Comparison of ENCODE assay signal across 34 cellular contexts in the genomic region with DNA sequence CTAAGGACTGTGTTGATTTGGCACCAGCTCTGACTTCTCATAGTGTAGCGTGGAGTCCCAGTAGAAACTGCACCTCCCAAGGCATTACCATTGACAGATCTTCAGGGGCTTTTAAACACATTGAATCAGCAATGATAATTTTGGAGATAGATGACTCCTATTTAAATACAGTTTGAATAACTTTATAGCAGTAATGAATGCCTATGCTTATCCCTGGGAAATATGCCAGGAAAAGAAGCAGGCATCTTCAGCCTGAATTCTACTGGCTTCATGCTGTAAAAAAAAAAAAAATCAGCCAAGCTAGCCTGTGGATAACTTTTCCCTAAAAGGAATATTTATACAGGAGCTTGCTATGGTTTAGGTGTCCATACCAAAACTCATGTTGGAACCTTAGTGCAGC.
"Had no signal": no experiment of that assay in that cellular context is flagged by ENCODE, and none has a peak within 500 bp of the region (broad histone marks: within the 10 kb centered on the region; RNA-seq: fewer than 3 reads in every experiment).

No MANE protein-coding gene starts in this region.

- H3K27ac ChIP-seq: ascending aorta, brain microvascular endothelial cell, cardiac muscle cell, coronary artery, PC-9, RWPE1 had no signal

- ATAC-seq: activated CD4-positive, alpha-beta T cell treated with anti-CD3 and anti-CD28 coated beads for 36 hours; activated CD4-positive, CD25-positive, alpha-beta regulatory T cell treated with anti-CD3 and anti-CD28 coated beads, Interleukin-2, amount 50 U/mL, for 24 hours; activated CD8-positive, alpha-beta memory T cell treated with anti-CD3 and anti-CD28 coated beads, Interleukin-2, amount 10 ng/mL, durations not matched to agents 7 days and 5 days; activated T-cell treated with anti-CD3 and anti-CD28 coated beads, Interleukin-2, amount 50 U/mL, for 72 hours; activated T-helper 17 cell treated with anti-CD3 and anti-CD28 coated beads, Interleukin-2, amount 50 U/mL, for 72 hours; Right ventricle myocardium inferior; WTC11 had no signal

- H3K36me3 ChIP-seq: ascending aorta, brain microvascular endothelial cell, cardiac muscle cell, MG63 had no signal

- H3K4me3 ChIP-seq: ascending aorta, cardiac muscle cell, coronary artery, MG63, PC-9 had no signal

- H3K9me3 ChIP-seq: ascending aorta, MG63 had no signal

- DNase-seq: activated CD4-positive, alpha-beta memory T cell treated with anti-CD3 and anti-CD28 coated beads for 36 hours; activated CD4-positive, alpha-beta T cell treated with anti-CD3 and anti-CD28 coated beads for 36 hours; activated CD4-positive, alpha-beta T cell treated with anti-CD3 and anti-CD28 coated beads, Interleukin-2, amount 10 ng/mL, durations not matched to agents 7 days and 5 days; activated CD8-positive, alpha-beta memory T cell treated with anti-CD3 and anti-CD28 coated beads, Interleukin-2, amount 10 ng/mL, durations not matched to agents 7 days and 5 days; activated CD8-positive, alpha-beta memory T cell treated with anti-CD3 and anti-CD28 coated beads, Interleukin-2, amount 50 U/mL, for 48 hours; activated effector memory CD4-positive, alpha-beta T cell treated with anti-CD3 and anti-CD28 coated beads, Interleukin-2, amount 50 U/mL, for 16 hours; activated naive CD4-positive, alpha-beta T cell; activated naive CD4-positive, alpha-beta T cell treated with anti-CD3 and anti-CD28 coated beads, Interleukin-2, amount 50 U/mL, for 16 hours; activated naive CD8-positive, alpha-beta T cell treated with anti-CD3 and anti-CD28 coated beads for 36 hours; activated T-cell treated with anti-CD3 and anti-CD28 coated beads, Interleukin-2, amount 50 U/mL, for 72 hours; amygdala; brain microvascular endothelial cell; Karpas-422; MG63; NCI-H1048; NCI-H1105 treated with DMSO at 0.1 percent for 48 hours; NCI-H1436; NCI-H1694; NCI-H1930; NCI-H2081 treated with DMSO at 0.1 percent for 48 hours; NCI-H345; NCI-H524 treated with DMSO at 0.1 percent for 48 hours; NCI-H748 treated with DMSO at 0.1 percent for 48 hours; NK-92 treated with Interleukin-12 subunit alpha and Interleukin-12 subunit beta, amount 100 ng/mL, for 24 hours; PC-9; SIG-M5 had no signal
